34 cellular contexts compared by ENCODE assay signal in genomic region chr1:220706480-220706879, GRCh38. TPM values are rescaled to one million over a fixed set of nuclear protein-coding genes. Genes with fewer than 3 reads are reported as not detected.
"Had no signal": no experiment of that assay in that cellular context is flagged by ENCODE, and none has a peak within 500 bp of the region (broad histone marks: within the 10 kb centered on the region; RNA-seq: fewer than 3 reads in every experiment).

No MANE protein-coding gene starts in this region.

- H3K36me3 ChIP-seq: brain microvascular endothelial cell, MG63 had no signal

- H3K27me3 ChIP-seq: brain microvascular endothelial cell, MG63 had no signal

- DNase-seq: activated CD4-positive, alpha-beta T cell treated with anti-CD3 and anti-CD28 coated beads, Interleukin-2, amount 10 ng/mL, durations not matched to agents 24 days and 14 days; activated CD4-positive, alpha-beta T cell treated with anti-CD3 and anti-CD28 coated beads, Interleukin-2, amount 50 U/mL, for 4 hours; activated CD8-positive, alpha-beta T cell treated with anti-CD3 and anti-CD28 coated beads for 36 hours; activated effector memory CD4-positive, alpha-beta T cell treated with anti-CD3 and anti-CD28 coated beads, Interleukin-2, amount 50 U/mL, for 16 hours; activated naive CD4-positive, alpha-beta T cell; activated naive CD4-positive, alpha-beta T cell treated with anti-CD3 and anti-CD28 coated beads, Interleukin-2, amount 50 U/mL, for 16 hours; activated naive CD8-positive, alpha-beta T cell treated with anti-CD3 and anti-CD28 coated beads for 36 hours; activated T-cell treated with anti-CD3 and anti-CD28 coated beads, Interleukin-2, amount 50 U/mL, for 1 hour; activated T-cell treated with anti-CD3 and anti-CD28 coated beads, Interleukin-2, amount 50 U/mL, for 72 hours; amniotic stem cell; aorta; brain microvascular endothelial cell; Kasumi-1; KBM-7; MG63; NCI-H1048; NCI-H1105 treated with DMSO at 0.1 percent for 48 hours; NCI-H1436; NCI-H1694; NCI-H1930; NCI-H2081 treated with DMSO at 0.1 percent for 48 hours; NCI-H345; NCI-H524 treated with DMSO at 0.1 percent for 48 hours; PC-9; SIG-M5; T-cell; T-helper 17 cell had no signal

- H3K4me3 ChIP-seq: MG63, PC-9 had no signal

- ATAC-seq: activated CD8-positive, alpha-beta T cell treated with anti-CD3 and anti-CD28 coated beads for 36 hours; activated T-cell treated with anti-CD3 and anti-CD28 coated beads, Interleukin-2, amount 50 U/mL, for 72 hours; activated T-helper 17 cell treated with anti-CD3 and anti-CD28 coated beads, Interleukin-2, amount 50 U/mL, for 72 hours; Right ventricle myocardium inferior; SK-N-SH treated with all-trans-retinoic acid at 6 μM for 48 hours; T-cell; T-helper 17 cell had no signal

- H3K9me3 ChIP-seq: MG63 had no signal

- H2AFZ ChIP-seq: PC-9 had no signal

- FAIRE-seq: RCC 7860 had no signal

- H3K4me2 ChIP-seq: PC-9 had no signal

- H3K27ac ChIP-seq: brain microvascular endothelial cell, PC-9, RWPE1, VCaP had no signal

RNA-seq across cellular contexts. Expression of gene MTARC2, which starts 41.6 kb away (rescaled TPM):
- total RNA-seq: activated CD4-positive, alpha-beta T cell treated with anti-CD3 and anti-CD28 coated beads, Interleukin-2, amount 10 ng/mL, durations not matched to agents 24 days and 14 days; activated CD8-positive, alpha-beta memory T cell treated with anti-CD3 and anti-CD28 coated beads for 36 hours; activated CD8-positive, alpha-beta T cell treated with anti-CD3 and anti-CD28 coated beads for 36 hours; activated naive CD8-positive, alpha-beta T cell treated with anti-CD3 and anti-CD28 coated beads for 36 hours; activated T-cell treated with anti-CD3 and anti-CD28 coated beads, Interleukin-2, amount 50 U/mL, for 72 hours; activated T-helper 17 cell treated with anti-CD3 and anti-CD28 coated beads, Interleukin-2, amount 50 U/mL, for 72 hours had no signal
